ENCODE assay signal across 8 cellular contexts in genomic region chr17:17494499-17495447, GRCh38. TPM values are rescaled to one million over a fixed set of nuclear protein-coding genes. Genes with fewer than 3 reads are reported as not detected.
A peak's percentile ranks its signal among the peaks of the same experiment; 100 is the strongest.
DNase-seq lines count a peak whose midpoint lies in the region; ATAC-seq and TF ChIP-seq lines count a peak whose summit lies in the region.

No MANE protein-coding gene starts in this region.

- DNase-seq in AG04450 (ENCODE audit: low read depth, low spot score) (no peak), astrocyte of the hippocampus (ENCODE audit: low read depth, low spot score) (peak; percentile 71), iPS DF 6.9 (ENCODE audit: low read depth, low spot score) (no peak), gastrocnemius medialis (peak; percentile 54 to 58), NCI-H2081 treated with DMSO at 0.1 percent for 48 hours (lab: John Stamatoyannopoulos, UW) (no peak), NCI-H1694 treated with DMSO at 0.1 percent for 48 hours (lab: John Stamatoyannopoulos, UW) (no peak)

- ATAC-seq in gastrocnemius medialis (peak in 1 of 2 donors; percentile 6), GM19467 (IDR thresholded peaks at IDR 0.05; ENCODE audit: unreplicated experiment) (no peak)

- TF ChIP-seq CTCF in AG04450 (IDR thresholded peaks at IDR 0.05; ENCODE audit: low read depth, low read length), result no peak
- TF ChIP-seq CTCF in gastrocnemius medialis (IDR thresholded peaks at IDR 0.05 in 4 of 5, conservative IDR thresholded peaks at IDR 0.05 in 1 of 5), result no peak

- no peaks in the 10 kb centered on the region for H3K27me3 ChIP-seq in AG04450 (ENCODE audit: control insufficient read depth, insufficient read depth, low read length)
- peaks cover 27% of the 10 kb centered on the region for H3K27me3 ChIP-seq in HUES64 (ENCODE audit: insufficient read depth, low read length)
- peaks cover 10% of the 10 kb centered on the region for H3K27me3 ChIP-seq in iPS DF 6.9 (ENCODE audit: control insufficient read depth, insufficient read depth, low read length)
- H3K27me3 ChIP-seq in gastrocnemius medialis, result no peaks in the 10 kb centered on the region

- in situ Hi-C loops in gastrocnemius medialis (cut with MboI; ENCODE audit: low sequenced_read_pairs in 4 of 4), result loop anchor here (5.0 to 10.0 kb wide), 2 partner anchors 78 to 140 kb away; no protein-coding TSS in a partner anchor

- H3K36me3 ChIP-seq in HUES64 (ENCODE audit: insufficient read depth, low read length) (peaks cover 30% of the 10 kb centered on the region), iPS DF 6.9 (ENCODE audit: control insufficient read depth, insufficient read depth, low read length) (peaks cover 7% of the 10 kb centered on the region; the same call in 1 of the 2 replicates), gastrocnemius medialis (peaks cover 0 to 8% of the 10 kb centered on the region in 2 donors)

- peak overlapping the region; percentile 58 for H3K9ac ChIP-seq in HUES64 (ENCODE audit: low read depth, low read length)

- peak in 1 of 2 donors; percentile 30 for TF ChIP-seq POLR2A in gastrocnemius medialis (IDR thresholded peaks at IDR 0.05)

- POLR2A ChIA-PET in AG04450 (lab: Yijun Ruan, JAX), result interaction anchor here (2.0 to 2.7 kb wide), 2 partner anchors 17 to 96 kb away, joined by 12 to 39 read pairs; partner anchors contain the start of gene PEMT

- H3K9me3 ChIP-seq in AG04450 (ENCODE audit: control insufficient read depth, insufficient read depth, low read length) (peaks cover 7% of the 10 kb centered on the region), HUES64 (ENCODE audit: insufficient read depth, low read depth, low read length) (no peaks in the 10 kb centered on the region), iPS DF 6.9 (ENCODE audit: control insufficient read depth, insufficient read depth, low read length) (no peaks in the 10 kb centered on the region), gastrocnemius medialis (no peaks in the 10 kb centered on the region)

- no peak overlapping the region for H3K27ac ChIP-seq in AG04450 (ENCODE audit: low read depth, low read length)
- H3K27ac ChIP-seq in HUES64 (ENCODE audit: low read depth, low read length), result no peak overlapping the region
- no peak overlapping the region for H3K27ac ChIP-seq in iPS DF 6.9 (ENCODE audit: low read length)
- peak overlapping the region; percentile 82 to 97 (median 94) for H3K27ac ChIP-seq in gastrocnemius medialis

- intact Hi-C loops in gastrocnemius medialis (cut with DNase I; ENCODE audit: low total_unique reads), result loop anchor here (10.0 kb wide), 1 partner anchor 450 kb away; the partner anchor contains the start of gene MPRIP

- CTCF ChIA-PET in AG04450 (lab: Charles Lee), result no interaction called here

- H3K4me3 ChIP-seq in AG04450 (ENCODE audit: low read depth, low read length) (peak overlapping the region; percentile 66), HUES64 (ENCODE audit: low read length) (peak overlapping the region; percentile 72), iPS DF 6.9 (ENCODE audit: low read length) (peak overlapping the region; percentile 50; the same call in 1 of the 2 replicates), gastrocnemius medialis (peak overlapping the region; percentile 80 to 93 (median 90))

- H3K4me1 ChIP-seq in HUES64 (ENCODE audit: insufficient read depth, low read length) (peaks cover 22% of the 10 kb centered on the region), iPS DF 6.9 (ENCODE audit: control insufficient read depth, insufficient read depth, low read length) (peaks cover 14% of the 10 kb centered on the region), gastrocnemius medialis (peaks cover 21 to 30% of the 10 kb centered on the region in 2 donors)

- 7% methylated on average over 73 of the region's 73 CpGs for WGBS in HUES64
- WGBS in iPS DF 6.9 (ENCODE audit: insufficient coverage, insufficient read length), result no CpG with 5 or more reads among the region's 73 CpGs

RNA-seq across cellular contexts. Expression of gene RASD1, which starts 1.4 kb away (rescaled TPM):
- 0.55 and 0.91 TPM in 2 replicates for polyA plus RNA-seq in AG04450 (2011; rRNA removed)
- polyA minus RNA-seq in AG04450 (2011; rRNA and poly(A)+ RNA removed), result 0.65 and 0.69 TPM in 2 replicates
- 1.4 TPM for polyA plus RNA-seq in HUES64 (2013, experiment 1 of 2)
- polyA plus RNA-seq in HUES64 (2013, experiment 2 of 2), result 1.2 TPM
- 100 to 1,000 TPM in 2 of 4 donors, 10 to 100 TPM in 2; 61.3 to 264 (median 102) TPM for total RNA-seq in gastrocnemius medialis

RNA-seq across cellular contexts. Expression of gene MED9, which starts 18.0 kb away (rescaled TPM):
- polyA plus RNA-seq in AG04450 (2011; rRNA removed), result 10.9 and 11.6 TPM in 2 replicates
- polyA minus RNA-seq in AG04450 (2011; rRNA and poly(A)+ RNA removed), result 11.0 TPM in 2 replicates
- polyA plus RNA-seq in HUES64 (2013, experiment 1 of 2), result 13.8 TPM
- 17.2 TPM for polyA plus RNA-seq in HUES64 (2013, experiment 2 of 2)
- 10 to 100 TPM; 20.4 to 33.7 (median 27.7) TPM for total RNA-seq in gastrocnemius medialis

Comparison
In these comparisons a context has a peak if more than half of its experiments do, and no peak if none do; other contexts are left out.
1. DNase-seq: peak in astrocyte of the hippocampus (single experiment) and gastrocnemius medialis (2 of 2); none in AG04450 (single experiment), iPS DF 6.9 (single experiment), NCI-H2081 treated with DMSO at 0.1 percent for 48 hours (single experiment) and NCI-H1694 treated with DMSO at 0.1 percent for 48 hours (single experiment).
2. H3K27ac ChIP-seq: peak in gastrocnemius medialis (4 of 4); none in AG04450 (single experiment), HUES64 (single experiment) and iPS DF 6.9 (single experiment).
3. Peak in every context shown above with its lines, with median percentiles within 50 percentile points of each other: H3K4me3 ChIP-seq.